27 cellular contexts compared by ENCODE assay signal in genomic region chr6:150451767-150452641, GRCh38.
A peak's percentile ranks its signal among the peaks of the same experiment; 100 is the strongest.
DNase-seq lines count a peak whose midpoint lies in the region; ATAC-seq and TF ChIP-seq lines count a peak whose summit lies in the region.
"Had no signal": no experiment of that assay in that cellular context is flagged by ENCODE, and none has a peak within 500 bp of the region (broad histone marks: within the 10 kb centered on the region; RNA-seq: fewer than 3 reads in every experiment).

No MANE protein-coding gene starts in this region.

- no TSS peak for BruUV-seq in MCF 10A (replicated peaks; lab: Mats Ljungman, UMichigan)

- H3K27me3 Mint-ChIP-seq in neural progenitor cell (ENCODE audit: insufficient read depth, low read depth) (peaks cover 8% of the 10 kb centered on the region), MCF 10A (ENCODE audit: insufficient read depth, unreplicated experiment) (no peaks in the 10 kb centered on the region)

- no peak overlapping the region for H2BK12ac ChIP-seq in mesenchymal stem cell (ENCODE audit: low read length in 2 of 2)

- H2AFZ ChIP-seq in neural progenitor cell (replicated peaks) (no peak overlapping the region), mesenchymal stem cell (ENCODE audit: low read depth, low read length) (no peak overlapping the region)

- H3K4me1 ChIP-seq in right atrium auricular region (peaks cover 0 to 9% of the 10 kb centered on the region in 2 donors), neural progenitor cell (peaks cover 3% of the 10 kb centered on the region), stomach (no peaks in the 10 kb centered on the region), mesenchymal stem cell (ENCODE audit: control insufficient read depth, insufficient read depth, low read depth, low read length) (peaks cover 3% of the 10 kb centered on the region)
- H3K4me1 ChIP-seq: A549, SJSA1 had no signal

- no peak for TF ChIP-seq CTCF in right atrium auricular region (IDR thresholded peaks at IDR 0.05)
- TF ChIP-seq CTCF in neural progenitor cell (IDR thresholded peaks at IDR 0.05): no peak
- no peak for TF ChIP-seq CTCF in stomach (IDR thresholded peaks at IDR 0.05)
- TF ChIP-seq CTCF in MCF 10A (IDR thresholded peaks at IDR 0.05; ENCODE audit: unreplicated experiment): no peak

- peak overlapping the region; percentile 29 to 60 for H3K27ac ChIP-seq in right atrium auricular region
- H3K27ac ChIP-seq in neural progenitor cell: no peak overlapping the region
- H3K27ac ChIP-seq in stomach: peak overlapping the region in 3 of 5 donors; percentile 4 to 56 (median 14)
- no peak overlapping the region for H3K27ac ChIP-seq in mesenchymal stem cell (ENCODE audit: low read length, poor library complexity, severe bottlenecking)
- H3K27ac ChIP-seq: A549, dorsolateral prefrontal cortex, SJSA1 had no signal

- H3K9me3 ChIP-seq in right atrium auricular region: no peaks in the 10 kb centered on the region
- no peaks in the 10 kb centered on the region for H3K9me3 ChIP-seq in neural progenitor cell (ENCODE audit: low read depth)
- no peaks in the 10 kb centered on the region for H3K9me3 ChIP-seq in stomach
- H3K9me3 ChIP-seq in mesenchymal stem cell (ENCODE audit: control insufficient read depth, low read length): no peaks in the 10 kb centered on the region
- H3K9me3 ChIP-seq: A549, SJSA1 had no signal

- CTCF ChIA-PET in MCF 10A (lab: Yijun Ruan, JAX): interaction anchor here (0.6 to 0.7 kb wide), 2 partner anchors 375 to 614 kb away, joined by 3 read pairs; no protein-coding TSS in a partner anchor

- H3K4me2 ChIP-seq in neural progenitor cell (no peak overlapping the region), mesenchymal stem cell (ENCODE audit: low read length, poor library complexity, severe bottlenecking) (no peak overlapping the region)
- H3K4me2 ChIP-seq: A549 had no signal

- TF ChIP-seq EP300 in stomach (IDR thresholded peaks at IDR 0.05): no peak

- H3K79me1 ChIP-seq in mesenchymal stem cell (replicated peaks; ENCODE audit: low read length, poor library complexity, severe bottlenecking): no peaks in the 10 kb centered on the region

- no peak overlapping the region for H3K4ac ChIP-seq in mesenchymal stem cell (ENCODE audit: low read depth in 1 of 2, low read length in 2 of 2)

- 76 to 85% (median 83%) methylated on average over 21 of the region's 21 CpGs for WGBS in stomach, 5 donors
- whole genome bisulfite sequencing in mesenchymal stem cell: 89% methylated on average over 21 of the region's 21 CpGs

- H2AK5ac ChIP-seq in mesenchymal stem cell (ENCODE audit: low read length, severe bottlenecking): no peak overlapping the region

- no peak overlapping the region for H4K8ac ChIP-seq in mesenchymal stem cell (ENCODE audit: low read length)

- H3F3A ChIP-seq in neural progenitor cell (ENCODE audit: low read depth): no peaks in the 10 kb centered on the region

- H3K27me3 ChIP-seq in right atrium auricular region: no peaks in the 10 kb centered on the region
- no peaks in the 10 kb centered on the region for H3K27me3 ChIP-seq in neural progenitor cell
- H3K27me3 ChIP-seq in stomach: no peaks in the 10 kb centered on the region
- peaks cover 0 to 6% of the 10 kb centered on the region in 2 experiments for H3K27me3 ChIP-seq in mesenchymal stem cell (ENCODE audit: control insufficient read depth in 1 of 2, insufficient read depth in 1 of 2, low read length in 2 of 2)
- H3K27me3 ChIP-seq: dorsolateral prefrontal cortex, SJSA1 had no signal

- no peak overlapping the region for H3K18ac ChIP-seq in mesenchymal stem cell (ENCODE audit: low read depth in 1 of 2, low read length in 2 of 2)

- peaks cover 45% of the 10 kb centered on the region for H3K4me1 Mint-ChIP-seq in neural progenitor cell
- no peaks in the 10 kb centered on the region for H3K4me1 Mint-ChIP-seq in MCF 10A (ENCODE audit: insufficient read depth, unreplicated experiment)

- no peak overlapping the region for H2BK15ac ChIP-seq in mesenchymal stem cell (ENCODE audit: low read depth, poor library complexity, severe bottlenecking)

- no peak overlapping the region for H3K4me3 ChIP-seq in right atrium auricular region
- no peak overlapping the region for H3K4me3 ChIP-seq in neural progenitor cell
- H3K4me3 ChIP-seq in stomach: no peak overlapping the region
- no peak overlapping the region for H3K4me3 ChIP-seq in mesenchymal stem cell (ENCODE audit: insufficient read depth in 1 of 2, low read depth in 1 of 2, low read length in 2 of 2)
- H3K4me3 ChIP-seq: A549, dorsolateral prefrontal cortex, SJSA1 had no signal

- POLR2A ChIA-PET in MCF 10A (lab: Yijun Ruan, JAX): no interaction called here

- DNase-seq in Right ventricle myocardium inferior (ENCODE audit: missing footprints) (no peak), cardiac septum (ENCODE audit: low spot score) (no peak), right atrium auricular region (ENCODE audit: low spot score) (no peak), neural progenitor cell (ENCODE audit: low spot score) (no peak), stomach (no peak), MCF 10A (ENCODE audit: unreplicated experiment) (no peak), NCI-H345 treated with DMSO at 0.1 percent for 48 hours (lab: John Stamatoyannopoulos, UW; ENCODE audit: unreplicated experiment) (no peak), mesenchymal stem cell (no peak)
- DNase-seq: activated CD4-positive, alpha-beta memory T cell treated with anti-CD3 and anti-CD28 coated beads for 36 hours; activated CD8-positive, alpha-beta memory T cell treated with anti-CD3 and anti-CD28 coated beads, Interleukin-2, amount 50 U/mL, for 48 hours; aorta; dorsolateral prefrontal cortex; hippocampal formation; mammary epithelial cell; MM.1S; NCI-H1436; NCI-H2171 treated with DMSO at 0.1 percent for 48 hours; NCI-H526 treated with DMSO at 0.1 percent for 48 hours; stimulated activated CD8-positive, alpha-beta memory T cell treated with anti-CD3 and anti-CD28 coated beads, Interleukin-4, amount 100 ng/mL, for 48 hours; T-helper 1 cell had no signal

- H3K4me3 Mint-ChIP-seq in neural progenitor cell (no peak overlapping the region), MCF 10A (ENCODE audit: unreplicated experiment) (no peak overlapping the region)
- H3K4me3 Mint-ChIP-seq: activated CD4-positive, alpha-beta memory T cell treated with anti-CD3 and anti-CD28 coated beads for 36 hours; activated naive CD8-positive, alpha-beta T cell; B cell had no signal

- H3K9me3 Mint-ChIP-seq in neural progenitor cell (no peaks in the 10 kb centered on the region), MCF 10A (ENCODE audit: unreplicated experiment) (no peaks in the 10 kb centered on the region)
- H3K9me3 Mint-ChIP-seq: activated CD4-positive, alpha-beta memory T cell treated with anti-CD3 and anti-CD28 coated beads for 36 hours; activated T-helper 2 cell treated with anti-CD3 and anti-CD28 coated beads, Interferon-gamma antibody, Interleukin-2, Interleukin-4, amounts not matched to agents 10 μg/mL and 5 μg/mL and 100 μg/mL, durations not matched to agents 14 hours and 24 hours and 36 hours had no signal

- H2BK120ac ChIP-seq in mesenchymal stem cell (ENCODE audit: low read depth, low read length): no peak overlapping the region

- H3K36me3 Mint-ChIP-seq in neural progenitor cell (no peaks in the 10 kb centered on the region), MCF 10A (ENCODE audit: insufficient read depth, unreplicated experiment) (no peaks in the 10 kb centered on the region)
- H3K36me3 Mint-ChIP-seq: activated CD4-positive, alpha-beta memory T cell treated with anti-CD3 and anti-CD28 coated beads for 36 hours; activated naive CD8-positive, alpha-beta T cell had no signal

- H3K9ac ChIP-seq in neural progenitor cell (no peak overlapping the region), mesenchymal stem cell (ENCODE audit: low read length) (no peak overlapping the region)

- no peak overlapping the region for H3K23ac ChIP-seq in mesenchymal stem cell (ENCODE audit: low read length in 2 of 2)

- no peak overlapping the region for H3K14ac ChIP-seq in mesenchymal stem cell (ENCODE audit: low read length in 2 of 2)

- no peak overlapping the region for H4K91ac ChIP-seq in mesenchymal stem cell (ENCODE audit: low read length)

- H3K27ac Mint-ChIP-seq in neural progenitor cell (peak overlapping the region; percentile 90), MCF 10A (ENCODE audit: low read depth, unreplicated experiment) (no peak overlapping the region)
- H3K27ac Mint-ChIP-seq: activated CD4-positive, alpha-beta memory T cell treated with anti-CD3 and anti-CD28 coated beads for 36 hours; activated naive CD8-positive, alpha-beta T cell; activated T-helper 2 cell treated with anti-CD3 and anti-CD28 coated beads, Interferon-gamma antibody, Interleukin-2, Interleukin-4, amounts not matched to agents 10 μg/mL and 5 μg/mL and 100 μg/mL, durations not matched to agents 14 hours and 24 hours and 36 hours; B cell had no signal

- no peak overlapping the region for H2BK5ac ChIP-seq in mesenchymal stem cell (ENCODE audit: low read depth, low read length, poor library complexity, severe bottlenecking)

- intact Hi-C loops in Right ventricle myocardium inferior (cut with DNase I): no loop called here
- intact Hi-C loops in cardiac septum (cut with DNase I): no loop called here
- intact Hi-C loops in stomach (cut with DNase I; ENCODE audit: low total_unique reads): no loop called here
- intact Hi-C loops in MCF 10A (cut with micrococcal nuclease): no loop called here

- H3K36me3 ChIP-seq in right atrium auricular region (no peaks in the 10 kb centered on the region), neural progenitor cell (no peaks in the 10 kb centered on the region), stomach (no peaks in the 10 kb centered on the region), mesenchymal stem cell (ENCODE audit: control insufficient read depth in 1 of 2, insufficient read depth in 2 of 2, low read depth in 1 of 2, low read length in 2 of 2) (no peaks in the 10 kb centered on the region)
- H3K36me3 ChIP-seq: SJSA1 had no signal

- peak; percentile 28 for ATAC-seq in Right ventricle myocardium inferior
- ATAC-seq: A549; activated CD4-positive, CD25-positive, alpha-beta regulatory T cell treated with anti-CD3 and anti-CD28 coated beads, Interleukin-2, amount 50 U/mL, for 24 hours; Panc1 had no signal

- H3K79me2 ChIP-seq in neural progenitor cell (ENCODE audit: low read depth): no peaks in the 10 kb centered on the region

- TF ChIP-seq POLR2A in stomach (IDR thresholded peaks at IDR 0.05): no peak

- H4K20me1 ChIP-seq in neural progenitor cell (ENCODE audit: low read depth): no peaks in the 10 kb centered on the region

Comparison
In these comparisons a context has a peak if more than half of its experiments do, and no peak if none do; other contexts are left out.
1. H3K27ac ChIP-seq: peak in right atrium auricular region (2 of 2) and stomach (3 of 5); none in neural progenitor cell (single experiment) and mesenchymal stem cell (single experiment).